ENCODE assay signal across 1 cellular context in the genomic region with DNA sequence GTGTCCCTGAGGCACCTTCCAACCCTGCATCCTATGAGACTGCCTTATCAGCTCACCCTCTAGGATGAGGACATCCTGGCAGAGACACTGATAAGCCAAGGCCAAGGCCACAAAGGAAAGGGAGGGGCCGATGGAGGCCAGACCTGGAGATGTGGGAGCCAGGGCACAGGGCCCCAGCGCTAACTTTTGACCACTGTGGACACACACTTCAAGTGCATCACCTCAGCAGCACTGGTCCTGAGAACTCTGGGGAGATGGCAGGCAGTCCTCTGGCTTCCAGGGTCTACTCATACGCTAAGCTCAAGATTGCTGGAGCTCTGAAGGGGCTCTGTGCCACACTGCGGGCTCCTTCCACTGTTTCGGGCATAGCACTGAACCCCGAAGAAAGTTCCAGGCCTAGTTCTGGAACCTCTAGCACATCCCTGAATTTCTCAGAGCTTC.
TF ChIP-seq lines count a peak whose summit lies in the region.

No MANE protein-coding gene starts in this region.

TF ChIP-seq in HepG2, 621 proteins besides CTCF, POLR2A, EP300 and RAD21 (continued from another document):
- TF ChIP-seq EED (CRISPR knock-in tag; IDR thresholded peaks at IDR 0.05) (no peak), ZNF879 (CRISPR knock-in tag; IDR thresholded peaks at IDR 0.05) (no peak), RBM39 (IDR thresholded peaks at IDR 0.05; ENCODE audit: low read depth, low read length, poor library complexity, severe bottlenecking) (no peak), FOXA1 (IDR thresholded peaks at IDR 0.05) (no peak), FOXA1 (CRISPR knock-in tag; IDR thresholded peaks at IDR 0.05) (no peak), HNF4G (IDR thresholded peaks at IDR 0.05; ENCODE audit: borderline replicate concordance, low read depth, low read length) (no peak), HNF4G (CRISPR knock-in tag; IDR thresholded peaks at IDR 0.05; ENCODE audit: borderline replicate concordance, low read depth) (no peak), HCFC1 (IDR thresholded peaks at IDR 0.05; ENCODE audit: low read depth, low read length) (no peak), PHF20 (CRISPR knock-in tag; IDR thresholded peaks at IDR 0.05) (no peak), NFE2L1 (CRISPR knock-in tag; IDR thresholded peaks at IDR 0.05; ENCODE audit: borderline replicate concordance) (no peak), ZFP36L2 (CRISPR knock-in tag; IDR thresholded peaks at IDR 0.05) (no peak), HNRNPLL (IDR thresholded peaks at IDR 0.05; ENCODE audit: low read depth, low read length, poor library complexity, severe bottlenecking) (no peak), GATAD2A (CRISPR knock-in tag; IDR thresholded peaks at IDR 0.05) (peak; percentile 54; the same call in 1 of the 2 replicates), TBP (CRISPR knock-in tag; IDR thresholded peaks at IDR 0.05) (no peak), RBFOX2 (IDR thresholded peaks at IDR 0.05; ENCODE audit: low read depth, low read length) (no peak), ZFAT (CRISPR knock-in tag; conservative IDR thresholded peaks at IDR 0.05) (no peak), NBN (conservative IDR thresholded peaks at IDR 0.05) (no peak), JARID2 (CRISPR knock-in tag; IDR thresholded peaks at IDR 0.05; ENCODE audit: insufficient replicate concordance) (no peak), ZNF749 (CRISPR knock-in tag; IDR thresholded peaks at IDR 0.05; ENCODE audit: borderline replicate concordance) (no peak), KLF6 (CRISPR knock-in tag; IDR thresholded peaks at IDR 0.05) (no peak), KDM4B (CRISPR knock-in tag; IDR thresholded peaks at IDR 0.05) (no peak), SYNCRIP (IDR thresholded peaks at IDR 0.05; ENCODE audit: insufficient read depth, low read depth, low read length) (no peak), DNMT1 (CRISPR knock-in tag; IDR thresholded peaks at IDR 0.05) (no peak), ISX (CRISPR knock-in tag; conservative IDR thresholded peaks at IDR 0.05) (no peak), BORCS8-MEF2B (CRISPR knock-in tag; IDR thresholded peaks at IDR 0.05) (0 out of 2 replicates have a peak, but pooled peaks have one; percentile 57), ZNF329 (CRISPR knock-in tag; IDR thresholded peaks at IDR 0.05; ENCODE audit: low read depth) (no peak), AHR (CRISPR knock-in tag; IDR thresholded peaks at IDR 0.05) (no peak), PRPF4 (IDR thresholded peaks at IDR 0.05; ENCODE audit: low read depth, low read length, poor library complexity, severe bottlenecking) (no peak), IKZF4 (CRISPR knock-in tag; IDR thresholded peaks at IDR 0.05; ENCODE audit: borderline replicate concordance, low read depth, not compliant biosample characterization) (no peak), ZFP37 (CRISPR knock-in tag; IDR thresholded peaks at IDR 0.05; ENCODE audit: borderline replicate concordance) (no peak), ZNF20 (CRISPR knock-in tag; IDR thresholded peaks at IDR 0.05) (no peak), ZSCAN22 (CRISPR knock-in tag; IDR thresholded peaks at IDR 0.05) (no peak), RORA (CRISPR knock-in tag; IDR thresholded peaks at IDR 0.05) (no peak)
- TF ChIP-seq, protein P1, sequence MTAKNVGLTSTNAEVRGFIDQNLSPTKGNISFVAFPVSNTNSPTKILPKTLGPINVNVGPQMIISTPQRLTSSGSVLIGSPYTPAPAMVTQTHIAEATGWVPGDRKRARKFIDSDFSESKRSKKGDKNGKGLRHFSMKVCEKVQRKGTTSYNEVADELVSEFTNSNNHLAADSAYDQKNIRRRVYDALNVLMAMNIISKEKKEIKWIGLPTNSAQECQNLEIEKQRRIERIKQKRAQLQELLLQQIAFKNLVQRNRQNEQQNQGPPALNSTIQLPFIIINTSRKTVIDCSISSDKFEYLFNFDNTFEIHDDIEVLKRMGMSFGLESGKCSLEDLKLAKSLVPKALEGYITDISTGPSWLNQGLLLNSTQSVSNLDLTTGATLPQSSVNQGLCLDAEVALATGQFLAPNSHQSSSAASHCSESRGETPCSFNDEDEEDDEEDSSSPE (CRISPR knock-in tag; IDR thresholded peaks at IDR 0.05) = 0 out of 2 replicates have a peak, but pooled peaks have one; percentile 19
- TF ChIP-seq, protein P2, sequence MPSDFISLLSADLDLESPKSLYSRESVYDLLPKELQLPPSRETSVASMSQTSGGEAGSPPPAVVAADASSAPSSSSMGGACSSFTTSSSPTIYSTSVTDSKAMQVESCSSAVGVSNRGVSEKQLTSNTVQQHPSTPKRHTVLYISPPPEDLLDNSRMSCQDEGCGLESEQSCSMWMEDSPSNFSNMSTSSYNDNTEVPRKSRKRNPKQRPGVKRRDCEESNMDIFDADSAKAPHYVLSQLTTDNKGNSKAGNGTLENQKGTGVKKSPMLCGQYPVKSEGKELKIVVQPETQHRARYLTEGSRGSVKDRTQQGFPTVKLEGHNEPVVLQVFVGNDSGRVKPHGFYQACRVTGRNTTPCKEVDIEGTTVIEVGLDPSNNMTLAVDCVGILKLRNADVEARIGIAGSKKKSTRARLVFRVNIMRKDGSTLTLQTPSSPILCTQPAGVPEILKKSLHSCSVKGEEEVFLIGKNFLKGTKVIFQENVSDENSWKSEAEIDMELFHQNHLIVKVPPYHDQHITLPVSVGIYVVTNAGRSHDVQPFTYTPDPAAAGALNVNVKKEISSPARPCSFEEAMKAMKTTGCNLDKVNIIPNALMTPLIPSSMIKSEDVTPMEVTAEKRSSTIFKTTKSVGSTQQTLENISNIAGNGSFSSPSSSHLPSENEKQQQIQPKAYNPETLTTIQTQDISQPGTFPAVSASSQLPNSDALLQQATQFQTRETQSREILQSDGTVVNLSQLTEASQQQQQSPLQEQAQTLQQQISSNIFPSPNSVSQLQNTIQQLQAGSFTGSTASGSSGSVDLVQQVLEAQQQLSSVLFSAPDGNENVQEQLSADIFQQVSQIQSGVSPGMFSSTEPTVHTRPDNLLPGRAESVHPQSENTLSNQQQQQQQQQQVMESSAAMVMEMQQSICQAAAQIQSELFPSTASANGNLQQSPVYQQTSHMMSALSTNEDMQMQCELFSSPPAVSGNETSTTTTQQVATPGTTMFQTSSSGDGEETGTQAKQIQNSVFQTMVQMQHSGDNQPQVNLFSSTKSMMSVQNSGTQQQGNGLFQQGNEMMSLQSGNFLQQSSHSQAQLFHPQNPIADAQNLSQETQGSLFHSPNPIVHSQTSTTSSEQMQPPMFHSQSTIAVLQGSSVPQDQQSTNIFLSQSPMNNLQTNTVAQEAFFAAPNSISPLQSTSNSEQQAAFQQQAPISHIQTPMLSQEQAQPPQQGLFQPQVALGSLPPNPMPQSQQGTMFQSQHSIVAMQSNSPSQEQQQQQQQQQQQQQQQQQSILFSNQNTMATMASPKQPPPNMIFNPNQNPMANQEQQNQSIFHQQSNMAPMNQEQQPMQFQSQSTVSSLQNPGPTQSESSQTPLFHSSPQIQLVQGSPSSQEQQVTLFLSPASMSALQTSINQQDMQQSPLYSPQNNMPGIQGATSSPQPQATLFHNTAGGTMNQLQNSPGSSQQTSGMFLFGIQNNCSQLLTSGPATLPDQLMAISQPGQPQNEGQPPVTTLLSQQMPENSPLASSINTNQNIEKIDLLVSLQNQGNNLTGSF (CRISPR knock-in tag; IDR thresholded peaks at IDR 0.05) = no peak
- TF ChIP-seq, protein P3, sequence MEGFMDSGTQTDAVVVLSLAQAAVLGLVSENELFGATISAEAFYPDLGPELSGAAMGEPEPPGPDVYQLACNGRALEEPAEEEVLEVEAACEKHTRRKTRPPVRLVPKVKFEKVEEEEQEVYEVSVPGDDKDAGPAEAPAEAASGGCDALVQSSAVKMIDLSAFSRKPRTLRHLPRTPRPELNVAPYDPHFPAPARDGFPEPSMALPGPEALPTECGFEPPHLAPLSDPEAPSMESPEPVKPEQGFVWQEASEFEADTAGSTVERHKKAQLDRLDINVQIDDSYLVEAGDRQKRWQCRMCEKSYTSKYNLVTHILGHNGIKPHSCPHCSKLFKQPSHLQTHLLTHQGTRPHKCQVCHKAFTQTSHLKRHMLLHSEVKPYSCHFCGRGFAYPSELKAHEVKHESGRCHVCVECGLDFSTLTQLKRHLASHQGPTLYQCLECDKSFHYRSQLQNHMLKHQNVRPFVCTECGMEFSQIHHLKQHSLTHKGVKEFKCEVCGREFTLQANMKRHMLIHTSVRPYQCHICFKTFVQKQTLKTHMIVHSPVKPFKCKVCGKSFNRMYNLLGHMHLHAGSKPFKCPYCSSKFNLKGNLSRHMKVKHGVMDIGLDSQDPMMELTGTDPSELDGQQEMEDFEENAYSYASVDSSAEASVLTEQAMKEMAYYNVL (CRISPR knock-in tag; IDR thresholded peaks at IDR 0.05; ENCODE audit: borderline replicate concordance) = no peak
- TF ChIP-seq, protein P4, sequence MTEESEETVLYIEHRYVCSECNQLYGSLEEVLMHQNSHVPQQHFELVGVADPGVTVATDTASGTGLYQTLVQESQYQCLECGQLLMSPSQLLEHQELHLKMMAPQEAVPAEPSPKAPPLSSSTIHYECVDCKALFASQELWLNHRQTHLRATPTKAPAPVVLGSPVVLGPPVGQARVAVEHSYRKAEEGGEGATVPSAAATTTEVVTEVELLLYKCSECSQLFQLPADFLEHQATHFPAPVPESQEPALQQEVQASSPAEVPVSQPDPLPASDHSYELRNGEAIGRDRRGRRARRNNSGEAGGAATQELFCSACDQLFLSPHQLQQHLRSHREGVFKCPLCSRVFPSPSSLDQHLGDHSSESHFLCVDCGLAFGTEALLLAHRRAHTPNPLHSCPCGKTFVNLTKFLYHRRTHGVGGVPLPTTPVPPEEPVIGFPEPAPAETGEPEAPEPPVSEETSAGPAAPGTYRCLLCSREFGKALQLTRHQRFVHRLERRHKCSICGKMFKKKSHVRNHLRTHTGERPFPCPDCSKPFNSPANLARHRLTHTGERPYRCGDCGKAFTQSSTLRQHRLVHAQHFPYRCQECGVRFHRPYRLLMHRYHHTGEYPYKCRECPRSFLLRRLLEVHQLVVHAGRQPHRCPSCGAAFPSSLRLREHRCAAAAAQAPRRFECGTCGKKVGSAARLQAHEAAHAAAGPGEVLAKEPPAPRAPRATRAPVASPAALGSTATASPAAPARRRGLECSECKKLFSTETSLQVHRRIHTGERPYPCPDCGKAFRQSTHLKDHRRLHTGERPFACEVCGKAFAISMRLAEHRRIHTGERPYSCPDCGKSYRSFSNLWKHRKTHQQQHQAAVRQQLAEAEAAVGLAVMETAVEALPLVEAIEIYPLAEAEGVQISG (CRISPR knock-in tag; IDR thresholded peaks at IDR 0.05) = peak; percentile 18; the same call in 1 of the 2 replicates
- TF ChIP-seq, protein P5, sequence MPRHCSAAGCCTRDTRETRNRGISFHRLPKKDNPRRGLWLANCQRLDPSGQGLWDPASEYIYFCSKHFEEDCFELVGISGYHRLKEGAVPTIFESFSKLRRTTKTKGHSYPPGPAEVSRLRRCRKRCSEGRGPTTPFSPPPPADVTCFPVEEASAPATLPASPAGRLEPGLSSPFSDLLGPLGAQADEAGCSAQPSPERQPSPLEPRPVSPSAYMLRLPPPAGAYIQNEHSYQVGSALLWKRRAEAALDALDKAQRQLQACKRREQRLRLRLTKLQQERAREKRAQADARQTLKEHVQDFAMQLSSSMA (CRISPR knock-in tag; IDR thresholded peaks at IDR 0.05) = no peak
- TF ChIP-seq, protein P6, sequence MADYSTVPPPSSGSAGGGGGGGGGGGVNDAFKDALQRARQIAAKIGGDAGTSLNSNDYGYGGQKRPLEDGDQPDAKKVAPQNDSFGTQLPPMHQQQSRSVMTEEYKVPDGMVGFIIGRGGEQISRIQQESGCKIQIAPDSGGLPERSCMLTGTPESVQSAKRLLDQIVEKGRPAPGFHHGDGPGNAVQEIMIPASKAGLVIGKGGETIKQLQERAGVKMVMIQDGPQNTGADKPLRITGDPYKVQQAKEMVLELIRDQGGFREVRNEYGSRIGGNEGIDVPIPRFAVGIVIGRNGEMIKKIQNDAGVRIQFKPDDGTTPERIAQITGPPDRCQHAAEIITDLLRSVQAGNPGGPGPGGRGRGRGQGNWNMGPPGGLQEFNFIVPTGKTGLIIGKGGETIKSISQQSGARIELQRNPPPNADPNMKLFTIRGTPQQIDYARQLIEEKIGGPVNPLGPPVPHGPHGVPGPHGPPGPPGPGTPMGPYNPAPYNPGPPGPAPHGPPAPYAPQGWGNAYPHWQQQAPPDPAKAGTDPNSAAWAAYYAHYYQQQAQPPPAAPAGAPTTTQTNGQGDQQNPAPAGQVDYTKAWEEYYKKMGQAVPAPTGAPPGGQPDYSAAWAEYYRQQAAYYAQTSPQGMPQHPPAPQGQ (CRISPR knock-in tag; IDR thresholded peaks at IDR 0.05; ENCODE audit: borderline replicate concordance) = no peak
- TF ChIP-seq, protein P7, sequence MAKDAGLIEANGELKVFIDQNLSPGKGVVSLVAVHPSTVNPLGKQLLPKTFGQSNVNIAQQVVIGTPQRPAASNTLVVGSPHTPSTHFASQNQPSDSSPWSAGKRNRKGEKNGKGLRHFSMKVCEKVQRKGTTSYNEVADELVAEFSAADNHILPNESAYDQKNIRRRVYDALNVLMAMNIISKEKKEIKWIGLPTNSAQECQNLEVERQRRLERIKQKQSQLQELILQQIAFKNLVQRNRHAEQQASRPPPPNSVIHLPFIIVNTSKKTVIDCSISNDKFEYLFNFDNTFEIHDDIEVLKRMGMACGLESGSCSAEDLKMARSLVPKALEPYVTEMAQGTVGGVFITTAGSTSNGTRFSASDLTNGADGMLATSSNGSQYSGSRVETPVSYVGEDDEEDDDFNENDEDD (CRISPR knock-in tag; IDR thresholded peaks at IDR 0.05; ENCODE audit: borderline replicate concordance) = no peak
- TF ChIP-seq, protein P8, sequence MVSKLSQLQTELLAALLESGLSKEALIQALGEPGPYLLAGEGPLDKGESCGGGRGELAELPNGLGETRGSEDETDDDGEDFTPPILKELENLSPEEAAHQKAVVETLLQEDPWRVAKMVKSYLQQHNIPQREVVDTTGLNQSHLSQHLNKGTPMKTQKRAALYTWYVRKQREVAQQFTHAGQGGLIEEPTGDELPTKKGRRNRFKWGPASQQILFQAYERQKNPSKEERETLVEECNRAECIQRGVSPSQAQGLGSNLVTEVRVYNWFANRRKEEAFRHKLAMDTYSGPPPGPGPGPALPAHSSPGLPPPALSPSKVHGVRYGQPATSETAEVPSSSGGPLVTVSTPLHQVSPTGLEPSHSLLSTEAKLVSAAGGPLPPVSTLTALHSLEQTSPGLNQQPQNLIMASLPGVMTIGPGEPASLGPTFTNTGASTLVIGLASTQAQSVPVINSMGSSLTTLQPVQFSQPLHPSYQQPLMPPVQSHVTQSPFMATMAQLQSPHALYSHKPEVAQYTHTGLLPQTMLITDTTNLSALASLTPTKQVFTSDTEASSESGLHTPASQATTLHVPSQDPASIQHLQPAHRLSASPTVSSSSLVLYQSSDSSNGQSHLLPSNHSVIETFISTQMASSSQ (IDR thresholded peaks at IDR 0.05; ENCODE audit: low read depth) = no peak
- TF ChIP-seq, protein P8 (CRISPR knock-in tag; IDR thresholded peaks at IDR 0.05; ENCODE audit: borderline replicate concordance) = peak; percentile 24; the same call in 1 of the 2 replicates
